In the genomic region with DNA sequence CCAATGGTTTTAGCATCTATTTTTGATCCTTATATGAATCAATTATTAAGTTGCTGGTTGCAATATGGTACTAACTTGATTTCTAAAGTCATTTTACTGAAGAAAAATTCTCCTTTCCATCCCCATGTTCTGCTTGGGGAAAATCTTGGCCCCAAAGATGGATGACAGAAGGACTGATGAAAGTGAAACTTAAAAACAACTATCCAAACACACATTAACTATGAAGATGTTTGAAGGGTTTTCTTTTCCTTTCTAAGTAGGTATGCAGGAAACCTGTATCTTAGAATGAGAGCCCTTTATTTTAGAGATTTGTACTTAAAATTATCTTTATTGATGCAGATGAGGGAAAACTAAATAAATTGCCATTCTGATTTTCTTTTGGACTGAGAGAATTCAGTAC, we compare ENCODE assay signal across 27 cellular contexts. TPM values are rescaled to one million over a fixed set of nuclear protein-coding genes. Genes with fewer than 3 reads are reported as not detected.
DNase-seq lines count a peak whose midpoint lies in the region; ATAC-seq and TF ChIP-seq lines count a peak whose summit lies in the region.
"Had no signal": no experiment of that assay in that cellular context is flagged by ENCODE, and none has a peak within 500 bp of the region (broad histone marks: within the 10 kb centered on the region; RNA-seq: fewer than 3 reads in every experiment).

No MANE protein-coding gene starts in this region.

- H3K4me1 ChIP-seq in PC-3 (ENCODE audit: insufficient read depth, low read length) (peaks cover 23% of the 10 kb centered on the region), ascending aorta (no peaks in the 10 kb centered on the region)
- H3K4me1 ChIP-seq: tibial nerve had no signal

- peaks cover 4% of the 10 kb centered on the region for H3K9me3 Mint-ChIP-seq in activated naive CD8-positive, alpha-beta T cell treated with anti-CD3 and anti-CD28 coated beads, Interleukin-2, amount 10 ng/mL, durations not matched to agents 7 days and 5 days
- no peaks in the 10 kb centered on the region for H3K9me3 Mint-ChIP-seq in activated naive CD8-positive, alpha-beta T cell treated with anti-CD3 and anti-CD28 coated beads, Interleukin-2, amount 50 U/mL, for 24 hours
- H3K9me3 Mint-ChIP-seq: stimulated activated naive CD8-positive, alpha-beta T cell treated with anti-CD3 and anti-CD28 coated beads, Interleukin-15, Interleukin-2, amounts not matched to agents 100 ng/mL and 50 ng/mL, for 24 hours had no signal

- H3K9me3 ChIP-seq in PC-3 (ENCODE audit: low read length) (no peaks in the 10 kb centered on the region), ascending aorta (no peaks in the 10 kb centered on the region)
- H3K9me3 ChIP-seq: tibial nerve had no signal

- H2AFZ ChIP-seq in PC-3 (ENCODE audit: low read length): no peak overlapping the region

- H3K27me3 ChIP-seq in PC-3 (ENCODE audit: low read length) (no peaks in the 10 kb centered on the region), ascending aorta (no peaks in the 10 kb centered on the region)
- H3K27me3 ChIP-seq: tibial nerve had no signal

- no peaks in the 10 kb centered on the region for H4K20me1 ChIP-seq in PC-3 (ENCODE audit: low read length)

- no peak overlapping the region for H3K27ac Mint-ChIP-seq in activated naive CD8-positive, alpha-beta T cell treated with anti-CD3 and anti-CD28 coated beads, Interleukin-2, amount 10 ng/mL, durations not matched to agents 7 days and 5 days
- H3K27ac Mint-ChIP-seq in activated naive CD8-positive, alpha-beta T cell treated with anti-CD3 and anti-CD28 coated beads, Interleukin-2, amount 50 U/mL, for 24 hours: no peak overlapping the region
- H3K27ac Mint-ChIP-seq: activated CD4-positive, alpha-beta memory T cell treated with anti-CD3 and anti-CD28 coated beads for 36 hours; dendritic cell treated with granulocyte-macrophage colony-stimulating factor and Interleukin-4, amounts not matched to agents 40 ng/mL and 50 ng/mL, for 4 days had no signal

- BruUV-seq in PC-3 (replicated peaks; lab: Mats Ljungman, UMichigan): no TSS peak

- peak overlapping the region; percentile 62 for H3K4me2 ChIP-seq in PC-3 (ENCODE audit: low read length)

- POLR2A ChIA-PET in activated naive CD8-positive, alpha-beta T cell treated with anti-CD3 and anti-CD28 coated beads, Interleukin-2, amount 10 ng/mL, durations not matched to agents 7 days and 5 days (lab: Charles Lee): no interaction called here
- POLR2A ChIA-PET in PC-3 (lab: Charles Lee; ENCODE audit: unreplicated experiment): no interaction called here

- no peaks in the 10 kb centered on the region for H3K36me3 ChIP-seq in PC-3 (ENCODE audit: low read depth, low read length)
- H3K36me3 ChIP-seq in ascending aorta: no peaks in the 10 kb centered on the region
- H3K36me3 ChIP-seq: tibial nerve, WERI-Rb-1 had no signal

- no peaks in the 10 kb centered on the region for H3K27me3 Mint-ChIP-seq in activated naive CD8-positive, alpha-beta T cell treated with anti-CD3 and anti-CD28 coated beads, Interleukin-2, amount 10 ng/mL, durations not matched to agents 7 days and 5 days
- no peaks in the 10 kb centered on the region for H3K27me3 Mint-ChIP-seq in activated naive CD8-positive, alpha-beta T cell treated with anti-CD3 and anti-CD28 coated beads, Interleukin-2, amount 50 U/mL, for 24 hours
- H3K27me3 Mint-ChIP-seq: activated CD4-positive, alpha-beta memory T cell treated with anti-CD3 and anti-CD28 coated beads for 36 hours; dendritic cell treated with granulocyte-macrophage colony-stimulating factor and Interleukin-4, amounts not matched to agents 40 ng/mL and 50 ng/mL, for 4 days; stimulated activated naive CD8-positive, alpha-beta T cell treated with anti-CD3 and anti-CD28 coated beads, Interleukin-15, Interleukin-2, amounts not matched to agents 100 ng/mL and 50 ng/mL, for 24 hours had no signal

- H3K79me2 ChIP-seq in PC-3 (ENCODE audit: low read length): no peaks in the 10 kb centered on the region

- H3F3A ChIP-seq in PC-3 (ENCODE audit: low read length, unreplicated experiment): peaks cover 4% of the 10 kb centered on the region

- CTCF ChIA-PET in PC-3 (lab: Charles Lee): no interaction called here

- H3K9me2 ChIP-seq in PC-3 (replicated peaks; ENCODE audit: low read length): no peaks in the 10 kb centered on the region

- peaks cover 10% of the 10 kb centered on the region for H3K4me1 Mint-ChIP-seq in activated naive CD8-positive, alpha-beta T cell treated with anti-CD3 and anti-CD28 coated beads, Interleukin-2, amount 10 ng/mL, durations not matched to agents 7 days and 5 days
- peaks cover 11% of the 10 kb centered on the region for H3K4me1 Mint-ChIP-seq in activated naive CD8-positive, alpha-beta T cell treated with anti-CD3 and anti-CD28 coated beads, Interleukin-2, amount 50 U/mL, for 24 hours

- H3K4me3 ChIP-seq in PC-3 (ENCODE audit: low read length): peak overlapping the region; percentile 20; the same call in 1 of the 2 replicates
- no peak overlapping the region for H3K4me3 ChIP-seq in ascending aorta
- H3K4me3 ChIP-seq: tibial nerve had no signal

- TF ChIP-seq CTCF in PC-3 (conservative IDR thresholded peaks at IDR 0.05; ENCODE audit: low read depth, low read length): no peak
- TF ChIP-seq CTCF in ascending aorta (IDR thresholded peaks at IDR 0.05): no peak

- ATAC-seq in activated naive CD8-positive, alpha-beta T cell treated with anti-CD3 and anti-CD28 coated beads, Interleukin-2, amount 10 ng/mL, durations not matched to agents 7 days and 5 days (ENCODE audit: low read depth): no peak
- no peak for ATAC-seq in activated naive CD8-positive, alpha-beta T cell treated with anti-CD3 and anti-CD28 coated beads, Interleukin-2, amount 50 U/mL, for 24 hours
- ATAC-seq in HG02938 (IDR thresholded peaks at IDR 0.05; ENCODE audit: unreplicated experiment) (peak; percentile 52), PC-3 (no peak)

- DNase-seq in activated naive CD8-positive, alpha-beta T cell treated with anti-CD3 and anti-CD28 coated beads, Interleukin-2, amount 10 ng/mL, durations not matched to agents 7 days and 5 days: no peak
- no peak for DNase-seq in activated naive CD8-positive, alpha-beta T cell treated with anti-CD3 and anti-CD28 coated beads, Interleukin-2, amount 50 U/mL, for 24 hours
- DNase-seq in PC-3 (no peak), ascending aorta (ENCODE audit: low spot score in 2 of 2) (no peak), DMS153 (lab: John Stamatoyannopoulos, UW) (no peak), DMS114 treated with DMSO at 0.1 percent for 48 hours (lab: John Stamatoyannopoulos, UW; ENCODE audit: unreplicated experiment) (no peak)
- DNase-seq in central memory CD4-positive, alpha-beta T cell: no peak
- DNase-seq: activated CD4-positive, alpha-beta memory T cell treated with anti-CD3 and anti-CD28 coated beads for 36 hours; activated T-cell treated with anti-CD3 and anti-CD28 coated beads for 4 hours; COR-L47; glutamatergic neuron; mesenchymal stem cell; NCI-H146; NCI-H510A treated with DMSO at 0.1 percent for 48 hours; small intestine; stimulated activated CD4-positive, alpha-beta T cell treated with anti-CD3 and anti-CD28 coated beads, Interleukin-4, amount 100 ng/mL, for 1 hour; WERI-Rb-1 had no signal

- H3K9ac ChIP-seq in PC-3 (ENCODE audit: low read length): no peak overlapping the region

- H3K27ac ChIP-seq in PC-3 (ENCODE audit: low read length) (peak overlapping the region; percentile 6; the same call in 1 of the 2 replicates), ascending aorta (no peak overlapping the region)
- H3K27ac ChIP-seq: tibial nerve, WERI-Rb-1 had no signal

- intact Hi-C loops in PC-3 (cut with micrococcal nuclease): loop anchor here (5.0 kb wide), 1 partner anchor 46 kb away; no protein-coding TSS in a partner anchor
- intact Hi-C loops in ascending aorta (cut with DNase I): no loop called here

- peaks cover 22% of the 10 kb centered on the region for H3K36me3 Mint-ChIP-seq in activated naive CD8-positive, alpha-beta T cell treated with anti-CD3 and anti-CD28 coated beads, Interleukin-2, amount 10 ng/mL, durations not matched to agents 7 days and 5 days
- H3K36me3 Mint-ChIP-seq in activated naive CD8-positive, alpha-beta T cell treated with anti-CD3 and anti-CD28 coated beads, Interleukin-2, amount 50 U/mL, for 24 hours (ENCODE audit: low read depth): peaks cover 13% of the 10 kb centered on the region

- H3K4me3 Mint-ChIP-seq in activated naive CD8-positive, alpha-beta T cell treated with anti-CD3 and anti-CD28 coated beads, Interleukin-2, amount 10 ng/mL, durations not matched to agents 7 days and 5 days: peak overlapping the region; percentile 18
- no peak overlapping the region for H3K4me3 Mint-ChIP-seq in activated naive CD8-positive, alpha-beta T cell treated with anti-CD3 and anti-CD28 coated beads, Interleukin-2, amount 50 U/mL, for 24 hours
- H3K4me3 Mint-ChIP-seq: activated CD4-positive, alpha-beta memory T cell treated with anti-CD3 and anti-CD28 coated beads for 36 hours; dendritic cell treated with granulocyte-macrophage colony-stimulating factor and Interleukin-4, amounts not matched to agents 40 ng/mL and 50 ng/mL, for 4 days; stimulated activated naive CD8-positive, alpha-beta T cell treated with anti-CD3 and anti-CD28 coated beads, Interleukin-15, Interleukin-2, amounts not matched to agents 100 ng/mL and 50 ng/mL, for 24 hours had no signal

RNA-seq across cellular contexts. Expression of gene C12orf71, which starts 5.9 kb away (rescaled TPM):
- not detected for total RNA-seq in activated naive CD8-positive, alpha-beta T cell treated with anti-CD3 and anti-CD28 coated beads, Interleukin-2, amount 10 ng/mL, durations not matched to agents 7 days and 5 days
- not detected in 2 replicates for total RNA-seq in PC-3 (2014; rRNA removed)
- total RNA-seq in ascending aorta: not detected
- total RNA-seq: A673; activated CD4-positive, alpha-beta memory T cell treated with anti-CD3 and anti-CD28 coated beads for 36 hours; cardiac septum; fibroblast of lung; IMR-90; renal cortical epithelial cell; T-helper 2 cell treated with Interferon-gamma antibody and Interleukin-4, amounts not matched to agents 100 ng/mL and 5 ng/mL, for 36 hours; tibial nerve had no signal

RNA-seq across cellular contexts. Expression of gene MED21, which starts 54.1 kb away (rescaled TPM):
- total RNA-seq in activated naive CD8-positive, alpha-beta T cell treated with anti-CD3 and anti-CD28 coated beads, Interleukin-2, amount 10 ng/mL, durations not matched to agents 7 days and 5 days: 10 to 100 TPM; 45.3 to 52.1 TPM
- 41.8 and 59.8 TPM in 2 replicates for total RNA-seq in PC-3 (2014; rRNA removed)
- total RNA-seq in ascending aorta: 9.8 TPM
